15 cellular contexts compared by ENCODE assay signal in genomic region chr9:98573749-98574278, GRCh38.
DNase-seq lines count a peak whose midpoint lies in the region; ATAC-seq and TF ChIP-seq lines count a peak whose summit lies in the region.
"Had no signal": no experiment of that assay in that cellular context is flagged by ENCODE, and none has a peak within 500 bp of the region (broad histone marks: within the 10 kb centered on the region; RNA-seq: fewer than 3 reads in every experiment).

No MANE protein-coding gene starts in this region.

- no CpG with 5 or more reads among the region's 5 CpGs for whole genome bisulfite sequencing in H9 (ENCODE audit: extremely low coverage, insufficient read length, low lambda C conversion rate)

- H3K27ac ChIP-seq in H9 (ENCODE audit: insufficient read length, low read depth, low read length) = no peak overlapping the region
- H3K27ac ChIP-seq: GM23248 had no signal

- no peaks in the 10 kb centered on the region for H3K79me1 ChIP-seq in H9 (ENCODE audit: insufficient read depth, low read depth, low read length, poor library complexity, severe bottlenecking)

- H3K4me1 ChIP-seq in H9 (ENCODE audit: insufficient read depth, low read length) = no peaks in the 10 kb centered on the region

- no peak overlapping the region for H3K14ac ChIP-seq in H9 (ENCODE audit: insufficient read depth, low read length)

- DNase-seq in H9 (no peak), SK-MEL-5 (ENCODE audit: low read depth, low spot score) (peak; percentile 23), fibroblast of pulmonary artery (ENCODE audit: low read depth) (no peak), retinal pigment epithelial cell (ENCODE audit: low read depth) (no peak), kidney glomerular epithelial cell (lab: John Stamatoyannopoulos, UW) (no peak)
- DNase-seq: C1 segment of cervical spinal cord, GM23248, MV-4-11, NCI-H1417 treated with DMSO at 0.1 percent for 48 hours, NCI-H2029, NCI-H524, SIG-M5, SW 1271 had no signal

- H3K56ac ChIP-seq in H9 (ENCODE audit: insufficient read length, low read depth, low read length) = no peak overlapping the region

- no peak overlapping the region for H3K4me2 ChIP-seq in H9 (ENCODE audit: insufficient read depth, insufficient read length, low read length)

- H2BK15ac ChIP-seq in H9 (ENCODE audit: low read depth, low read length) = no peak overlapping the region

- no peak for ATAC-seq in HG03520 (IDR thresholded peaks at IDR 0.05; ENCODE audit: unreplicated experiment)
- ATAC-seq in HG03432 (IDR thresholded peaks at IDR 0.05; ENCODE audit: unreplicated experiment) = no peak

- H2BK12ac ChIP-seq in H9 (ENCODE audit: insufficient read length, low read depth, low read length) = no peak overlapping the region

- no peak overlapping the region for H2BK120ac ChIP-seq in H9 (ENCODE audit: low read depth, low read length, poor library complexity, severe bottlenecking)

- H3K4me1 Mint-ChIP-seq in H9 = peaks cover 0 to 3% of the 10 kb centered on the region in 2 experiments; a peak in 2 of 4 replicates

- no peak overlapping the region for H4K8ac ChIP-seq in H9 (replicated peaks; ENCODE audit: insufficient read length, low read depth, low read length)

- H3K27ac Mint-ChIP-seq in H9 = no peak overlapping the region

- H3K9me3 ChIP-seq in H9 (ENCODE audit: control insufficient read depth, low read depth, low read length) = no peaks in the 10 kb centered on the region

- no peak overlapping the region for H3K4ac ChIP-seq in H9 (ENCODE audit: low read depth, low read length)

- H3K27me3 ChIP-seq in H9 (ENCODE audit: insufficient read depth, low read length) = no peaks in the 10 kb centered on the region

- no peaks in the 10 kb centered on the region for H3K9me3 Mint-ChIP-seq in H9

- H3K27me3 Mint-ChIP-seq in H9 (ENCODE audit: low read depth) = peaks cover 6% of the 10 kb centered on the region

- H2AK5ac ChIP-seq in H9 (ENCODE audit: insufficient read length, low read length) = no peak overlapping the region

- in situ Hi-C loops in SK-MEL-5 (cut with HindIII; ENCODE audit: low pct_unique_long_range_greater_than_20kb, low sequenced_read_pairs) = no loop called here

- H3K4me3 ChIP-seq in fibroblast of pulmonary artery (replicated peaks; ENCODE audit: low read depth, low read length) = no peak overlapping the region
- H3K4me3 ChIP-seq in retinal pigment epithelial cell (ENCODE audit: low read length) = no peak overlapping the region
- H3K4me3 ChIP-seq: GM23248 had no signal

- no peak overlapping the region for H3T11ph ChIP-seq in H9 (ENCODE audit: low read length)

- no peak overlapping the region for H3K23ac ChIP-seq in H9 (ENCODE audit: insufficient read length, low read depth, low read length)

- no peak overlapping the region for H4K91ac ChIP-seq in H9 (ENCODE audit: insufficient read length, low read depth, low read length)

- H2BK5ac ChIP-seq in H9 (ENCODE audit: insufficient read length, low read length) = no peak overlapping the region

- no peak overlapping the region for H3K4me3 Mint-ChIP-seq in H9

- H2BK20ac ChIP-seq in H9 (ENCODE audit: low read depth, low read length, poor library complexity, severe bottlenecking) = no peak overlapping the region

- H3K23me2 ChIP-seq in H9 (ENCODE audit: insufficient read length, low read depth, low read length, poor library complexity, severe bottlenecking) = no peaks in the 10 kb centered on the region

- no peak overlapping the region for H4K5ac ChIP-seq in H9 (ENCODE audit: insufficient read length, low read depth, low read length)

- H3K9ac ChIP-seq in H9 (ENCODE audit: extremely low read depth, insufficient read length, low read length) = no peak overlapping the region
- H3K9ac ChIP-seq: GM23248 had no signal

- H3K18ac ChIP-seq in H9 (ENCODE audit: insufficient read length, low read depth, low read length) = no peak overlapping the region

- no peaks in the 10 kb centered on the region; a peak in 1 of 7 replicates for H3K36me3 Mint-ChIP-seq in H9 (ENCODE audit: insufficient read depth in 1 of 3, low read depth in 3 of 3)

- TF ChIP-seq CTCF in H9 (conservative IDR thresholded peaks at IDR 0.05) (peak; percentile 46; the same call in 1 of the 3 replicates), fibroblast of pulmonary artery (IDR thresholded peaks at IDR 0.05; ENCODE audit: low read length, missing control alignments) (peak; percentile 5), retinal pigment epithelial cell (conservative IDR thresholded peaks at IDR 0.05; ENCODE audit: low read depth, low read length) (peak; percentile 4)

- no peak overlapping the region for H2AFZ ChIP-seq in H9 (ENCODE audit: low read length)
- H2AFZ ChIP-seq: GM23248 had no signal

- no peaks in the 10 kb centered on the region for H3K79me2 ChIP-seq in H9 (ENCODE audit: insufficient read depth, low read length)

- no peaks in the 10 kb centered on the region for H4K20me1 ChIP-seq in H9 (ENCODE audit: control insufficient read depth, insufficient read depth, insufficient read length)
